ENCODE assay signal across 9 cellular contexts in genomic region chr5:159017787-159018186, GRCh38.
A peak's percentile ranks its signal among the peaks of the same experiment; 100 is the strongest.
DNase-seq lines count a peak whose midpoint lies in the region; ATAC-seq and TF ChIP-seq lines count a peak whose summit lies in the region.
"Had no signal": no experiment of that assay in that cellular context is flagged by ENCODE, and none has a peak within 500 bp of the region (broad histone marks: within the 10 kb centered on the region; RNA-seq: fewer than 3 reads in every experiment).

No MANE protein-coding gene starts in this region.

- TF ChIP-seq CTCF in DOHH2 (IDR thresholded peaks at IDR 0.05; ENCODE audit: low read depth, low read length, poor library complexity, severe bottlenecking) = no peak
- no peak for TF ChIP-seq CTCF in Caco-2 (IDR thresholded peaks at IDR 0.05; ENCODE audit: insufficient read depth in 1 of 2, low read depth in 1 of 2, low read length in 1 of 2, severe bottlenecking in 1 of 2, unreplicated experiment in 1 of 2)

- H3K4ac ChIP-seq in mesendoderm (ENCODE audit: low read depth, low read length) = no peak overlapping the region

- no peak overlapping the region for H2AK5ac ChIP-seq in mesendoderm (ENCODE audit: low read length)

- no peaks in the 10 kb centered on the region for H3K9me3 ChIP-seq in DOHH2 (ENCODE audit: control insufficient read depth, insufficient read depth, low read length)
- no peaks in the 10 kb centered on the region for H3K9me3 ChIP-seq in Caco-2

- H3K4me3 ChIP-seq in DOHH2 (ENCODE audit: low read length) (peak overlapping the region; percentile 17), mesendoderm (ENCODE audit: low read length) (no peak overlapping the region), Caco-2 (ENCODE audit: low read depth, low read length) (no peak overlapping the region)

- peak overlapping the region; percentile 40 for H3K27ac ChIP-seq in DOHH2 (ENCODE audit: low read depth, low read length)
- no peak overlapping the region for H3K27ac ChIP-seq in mesendoderm (ENCODE audit: low read depth, low read length)

- H3K79me2 ChIP-seq in DOHH2 (ENCODE audit: control insufficient read depth, low read length) (peaks cover 37% of the 10 kb centered on the region), mesendoderm (ENCODE audit: control insufficient read depth, insufficient read depth, low read length) (no peaks in the 10 kb centered on the region)

- peak in 44 of 76 experiments; percentile 1 to 61 (median 24) for DNase-seq in HUDEP-2 (lab: John Stamatoyannopoulos, UW; ENCODE audit: unreplicated experiment in 76 of 76)
- peak; percentile 81 for DNase-seq in brain pericyte (ENCODE audit: low read depth, low spot score)
- DNase-seq in mesendoderm = peak; percentile 37
- no peak for DNase-seq in activated T-cell treated with anti-CD3 and anti-CD28 coated beads, Interleukin-2, amount 50 U/mL, for 4 hours
- DNase-seq in GM19240 (ENCODE audit: insufficient read length, low spot score) = no peak
- no peak for DNase-seq in pons (ENCODE audit: low spot score)
- no peak for DNase-seq in Caco-2

- POLR2A ChIA-PET in Caco-2 (lab: Charles Lee) = no interaction called here

- H3K4me2 ChIP-seq in DOHH2 (ENCODE audit: low read length) = peak overlapping the region; percentile 41
- H3K4me2 ChIP-seq in mesendoderm (ENCODE audit: low read length) = no peak overlapping the region

- H3K56ac ChIP-seq in mesendoderm (ENCODE audit: low read length) = no peak overlapping the region

- H3K9me2 ChIP-seq in DOHH2 (replicated peaks; ENCODE audit: control insufficient read depth, low read length) = no peaks in the 10 kb centered on the region

- CTCF ChIA-PET in Caco-2 (lab: Charles Lee) = no interaction called here

- no peak overlapping the region for H2BK120ac ChIP-seq in mesendoderm (ENCODE audit: low read depth, low read length)

- no peak overlapping the region for H3K18ac ChIP-seq in mesendoderm (ENCODE audit: low read length)

- peak overlapping the region; percentile 8 for H4K5ac ChIP-seq in mesendoderm (ENCODE audit: low read length)

- intact Hi-C loops in Caco-2 (cut with micrococcal nuclease; ENCODE audit: unreplicated experiment) = no loop called here

- peaks cover 4% of the 10 kb centered on the region; the same call in 1 of the 2 replicates for H3F3A ChIP-seq in DOHH2 (ENCODE audit: control insufficient read depth, insufficient read depth)

- H3K27me3 ChIP-seq in DOHH2 (ENCODE audit: control insufficient read depth, low read length) (no peaks in the 10 kb centered on the region), mesendoderm (ENCODE audit: insufficient read depth, low read length, poor library complexity) (no peaks in the 10 kb centered on the region), Caco-2 (replicated peaks; ENCODE audit: control insufficient read depth, insufficient read depth, low read length) (no peaks in the 10 kb centered on the region; the same call in 1 of the 2 replicates)

- WGBS in mesendoderm (ENCODE audit: extremely low coverage, insufficient coverage, low lambda C conversion rate) = no CpG with 5 or more reads among the region's 4 CpGs

- H3K4me3 Mint-ChIP-seq in activated T-cell treated with anti-CD3 and anti-CD28 coated beads, Interleukin-2, amount 50 U/mL, for 4 hours = no peak overlapping the region
- H3K4me3 Mint-ChIP-seq in Caco-2 (ENCODE audit: unreplicated experiment) = no peak overlapping the region
- H3K4me3 Mint-ChIP-seq: activated naive CD8-positive, alpha-beta T cell had no signal

- no peak for ATAC-seq in activated T-cell treated with anti-CD3 and anti-CD28 coated beads, Interleukin-2, amount 50 U/mL, for 4 hours

- no peak overlapping the region for H4K8ac ChIP-seq in mesendoderm (ENCODE audit: low read depth, low read length)

- no peak overlapping the region for H3K23ac ChIP-seq in mesendoderm (ENCODE audit: low read length)

- H4K20me1 ChIP-seq in DOHH2 (ENCODE audit: control insufficient read depth, insufficient read depth, low read depth, low read length) = no peaks in the 10 kb centered on the region

- H3K36me3 Mint-ChIP-seq in activated T-cell treated with anti-CD3 and anti-CD28 coated beads, Interleukin-2, amount 50 U/mL, for 4 hours (ENCODE audit: insufficient read depth) = no peaks in the 10 kb centered on the region
- H3K36me3 Mint-ChIP-seq in Caco-2 (ENCODE audit: insufficient read depth, unreplicated experiment) = no peaks in the 10 kb centered on the region
- H3K36me3 Mint-ChIP-seq: activated naive CD8-positive, alpha-beta T cell had no signal

- no peak overlapping the region for H3K9ac ChIP-seq in mesendoderm (ENCODE audit: low read length)

- H3K36me3 ChIP-seq in DOHH2 (ENCODE audit: control insufficient read depth, low read length) (peaks cover 12% of the 10 kb centered on the region), mesendoderm (ENCODE audit: control insufficient read depth, insufficient read depth, low read length) (no peaks in the 10 kb centered on the region), Caco-2 (ENCODE audit: control insufficient read depth, insufficient read depth, low read length) (no peaks in the 10 kb centered on the region)

- H2BK5ac ChIP-seq in mesendoderm (ENCODE audit: low read length) = no peak overlapping the region

- H3K27ac Mint-ChIP-seq in Caco-2 (ENCODE audit: unreplicated experiment) = no peak overlapping the region
- H3K27ac Mint-ChIP-seq: activated naive CD8-positive, alpha-beta T cell had no signal

- peaks cover 2% of the 10 kb centered on the region for H3K27me3 Mint-ChIP-seq in activated T-cell treated with anti-CD3 and anti-CD28 coated beads, Interleukin-2, amount 50 U/mL, for 4 hours (ENCODE audit: low read depth)
- peaks cover 20% of the 10 kb centered on the region for H3K27me3 Mint-ChIP-seq in Caco-2 (ENCODE audit: insufficient read depth, unreplicated experiment)

- no TSS peak for BruUV-seq in Caco-2 (replicated peaks; lab: Mats Ljungman, UMichigan)

- no peaks in the 10 kb centered on the region for H3K4me1 Mint-ChIP-seq in activated T-cell treated with anti-CD3 and anti-CD28 coated beads, Interleukin-2, amount 50 U/mL, for 4 hours (ENCODE audit: low read depth)
- no peaks in the 10 kb centered on the region for H3K4me1 Mint-ChIP-seq in Caco-2 (ENCODE audit: low read depth, unreplicated experiment)

- H3K9me3 Mint-ChIP-seq in activated T-cell treated with anti-CD3 and anti-CD28 coated beads, Interleukin-2, amount 50 U/mL, for 4 hours = no peaks in the 10 kb centered on the region
- H3K9me3 Mint-ChIP-seq in Caco-2 (ENCODE audit: unreplicated experiment) = no peaks in the 10 kb centered on the region

- H2BK15ac ChIP-seq in mesendoderm (replicated peaks; ENCODE audit: low read depth) = no peak overlapping the region

- peaks cover 74% of the 10 kb centered on the region for H3K4me1 ChIP-seq in DOHH2 (ENCODE audit: control insufficient read depth, low read length)
- H3K4me1 ChIP-seq in mesendoderm (ENCODE audit: control insufficient read depth, low read depth, low read length) = no peaks in the 10 kb centered on the region
- H3K4me1 ChIP-seq in Caco-2 = no peaks in the 10 kb centered on the region

- H3K79me1 ChIP-seq in mesendoderm (ENCODE audit: low read length) = no peaks in the 10 kb centered on the region

Comparison
In these comparisons a context has a peak if more than half of its experiments do, and no peak if none do; other contexts are left out.
1. DNase-seq: peak in HUDEP-2 (44 of 76), brain pericyte (single experiment) and mesendoderm (single experiment); none in activated T-cell treated with anti-CD3 and anti-CD28 coated beads, Interleukin-2, amount 50 U/mL, for 4 hours (single experiment), GM19240 (single experiment), pons (single experiment) and Caco-2 (0 of 2).